1 cellular context compared by ENCODE assay signal in genomic region chr10:943334-944033, GRCh38.
TF ChIP-seq lines count a peak whose summit lies in the region.

No MANE protein-coding gene starts in this region.

TF ChIP-seq in HepG2, 621 proteins besides CTCF, POLR2A, EP300 and RAD21 (continued from another document):
- TF ChIP-seq POGK (CRISPR knock-in tag; conservative IDR thresholded peaks at IDR 0.05) (no peak), ATF4 (CRISPR knock-in tag; IDR thresholded peaks at IDR 0.05) (no peak), IKZF1 (IDR thresholded peaks at IDR 0.05) (no peak), KDM6A (CRISPR knock-in tag; IDR thresholded peaks at IDR 0.05; ENCODE audit: low read depth) (no peak), E2F5 (CRISPR knock-in tag; conservative IDR thresholded peaks at IDR 0.05) (no peak), ZBTB4 (CRISPR knock-in tag; IDR thresholded peaks at IDR 0.05; ENCODE audit: borderline replicate concordance) (no peak), MZF1 (CRISPR knock-in tag; IDR thresholded peaks at IDR 0.05; ENCODE audit: borderline replicate concordance) (no peak)
